ENCODE assay signal across 16 cellular contexts in genomic region chr13:44302948-44303575, GRCh38.
DNase-seq lines count a peak whose midpoint lies in the region; ATAC-seq, FAIRE-seq and TF ChIP-seq lines count a peak whose summit lies in the region.
"Had no signal": no experiment of that assay in that cellular context is flagged by ENCODE, and none has a peak within 500 bp of the region (broad histone marks: within the 10 kb centered on the region; RNA-seq: fewer than 3 reads in every experiment).

No MANE protein-coding gene starts in this region.

- no TSS peak for BruUV-seq in PC-3 (replicated peaks; lab: Mats Ljungman, UMichigan)

- H3K27me3 ChIP-seq in PC-3 (ENCODE audit: low read length): no peaks in the 10 kb centered on the region
- H3K27me3 ChIP-seq in sigmoid colon: no peaks in the 10 kb centered on the region
- no peaks in the 10 kb centered on the region for H3K27me3 ChIP-seq in mesendoderm (ENCODE audit: insufficient read depth, low read length, poor library complexity)

- FAIRE-seq in A549 (lab: Jason Lieb, UNC): no peak

- no peak overlapping the region for H4K5ac ChIP-seq in mesendoderm (ENCODE audit: low read length)

- no peak overlapping the region for H3K4me3 ChIP-seq in A549
- H3K4me3 ChIP-seq in PC-3 (ENCODE audit: low read length): no peak overlapping the region
- H3K4me3 ChIP-seq in sigmoid colon: no peak overlapping the region
- no peak overlapping the region for H3K4me3 ChIP-seq in mesendoderm (ENCODE audit: low read length)

- H2AFZ ChIP-seq in PC-3 (ENCODE audit: low read length): no peak overlapping the region

- peaks cover 7% of the 10 kb centered on the region for H3F3A ChIP-seq in PC-3 (ENCODE audit: low read length, unreplicated experiment)

- H4K20me1 ChIP-seq in PC-3 (ENCODE audit: low read length): no peaks in the 10 kb centered on the region

- no peaks in the 10 kb centered on the region for H3K79me1 ChIP-seq in mesendoderm (ENCODE audit: low read length)

- TF ChIP-seq RAD21 in A549 (conservative IDR thresholded peaks at IDR 0.05 in 1 of 2, IDR thresholded peaks at IDR 0.05 in 1 of 2): no peak

- no peak overlapping the region for H3K4me2 ChIP-seq in A549
- no peak overlapping the region for H3K4me2 ChIP-seq in PC-3 (ENCODE audit: low read length)
- H3K4me2 ChIP-seq in mesendoderm (ENCODE audit: low read length): no peak overlapping the region

- TF ChIP-seq EP300 in A549 (IDR thresholded peaks at IDR 0.05) (no peak), sigmoid colon (IDR thresholded peaks at IDR 0.05) (peak; percentile 26 to 68 (median 54))

- no peaks in the 10 kb centered on the region for H3K79me2 ChIP-seq in PC-3 (ENCODE audit: low read length)
- no peaks in the 10 kb centered on the region for H3K79me2 ChIP-seq in mesendoderm (ENCODE audit: control insufficient read depth, insufficient read depth, low read length)

- no peak overlapping the region for H2BK5ac ChIP-seq in mesendoderm (ENCODE audit: low read length)

- no peak overlapping the region for H3K4ac ChIP-seq in mesendoderm (ENCODE audit: low read depth, low read length)

- POLR2A ChIA-PET in A549 (lab: Yijun Ruan, JAX) (interaction anchor here (1.2 to 1.4 kb wide), 2 partner anchors 132 to 134 kb away, joined by 4 to 7 read pairs; no protein-coding TSS in a partner anchor), PC-3 (lab: Charles Lee; ENCODE audit: unreplicated experiment) (no interaction called here)

- WGBS in A549 (ENCODE audit: missing lambda C conversion rate): 91% methylated on average over 5 of the region's 5 CpGs
- 69 to 70% methylated on average over 5 of the region's 5 CpGs for WGBS in sigmoid colon, 2 donors
- no CpG with 5 or more reads among the region's 5 CpGs for WGBS in mesendoderm (ENCODE audit: extremely low coverage, insufficient coverage, low lambda C conversion rate)

- TF ChIP-seq CTCF in A549 (IDR thresholded peaks at IDR 0.05): no peak
- TF ChIP-seq CTCF in PC-3 (conservative IDR thresholded peaks at IDR 0.05; ENCODE audit: low read depth, low read length): no peak
- no peak for TF ChIP-seq CTCF in sigmoid colon (IDR thresholded peaks at IDR 0.05)

- no peak overlapping the region for H3K18ac ChIP-seq in mesendoderm (ENCODE audit: low read length)

- H3K36me3 ChIP-seq in PC-3 (ENCODE audit: low read depth, low read length) (no peaks in the 10 kb centered on the region), sigmoid colon (no peaks in the 10 kb centered on the region), mesendoderm (ENCODE audit: control insufficient read depth, insufficient read depth, low read length) (no peaks in the 10 kb centered on the region)

- no peak overlapping the region for H3K9ac ChIP-seq in PC-3 (ENCODE audit: low read length)
- H3K9ac ChIP-seq in mesendoderm (ENCODE audit: low read length): no peak overlapping the region

- intact Hi-C loops in PC-3 (cut with micrococcal nuclease) (loop anchor here (10.0 kb wide), 1 partner anchor 398 kb away; no protein-coding TSS in a partner anchor), sigmoid colon (cut with DNase I) (loop anchor here (2.0 to 5.0 kb wide), 3 partner anchors 69 to 161 kb away; partner anchors contain the start of gene SERP2)

- H3K9me2 ChIP-seq in PC-3 (replicated peaks; ENCODE audit: low read length): no peaks in the 10 kb centered on the region

- no peak overlapping the region for H3K56ac ChIP-seq in mesendoderm (ENCODE audit: low read length)

- no peak overlapping the region for H4K8ac ChIP-seq in mesendoderm (ENCODE audit: low read depth, low read length)

- H2BK120ac ChIP-seq in mesendoderm (ENCODE audit: low read depth, low read length): no peak overlapping the region

- no peak for TF ChIP-seq POLR2A in A549 (IDR thresholded peaks at IDR 0.05; ENCODE audit: low read length)
- TF ChIP-seq POLR2A in sigmoid colon (IDR thresholded peaks at IDR 0.05): no peak

- H3K23ac ChIP-seq in mesendoderm (ENCODE audit: low read length): no peak overlapping the region

- CTCF ChIA-PET in A549 (lab: Yijun Ruan, JAX): interaction anchor here (0.6 to 2.0 kb wide), 7 partner anchors 9 to 1027 kb away, joined by 3 to 7 read pairs (median 3); no protein-coding TSS in a partner anchor
- CTCF ChIA-PET in PC-3 (lab: Charles Lee): no interaction called here

- ATAC-seq in A549 (no peak), PC-3 (no peak), HG03469 (IDR thresholded peaks at IDR 0.05; ENCODE audit: unreplicated experiment) (no peak)
- ATAC-seq: activated CD4-positive, CD25-positive, alpha-beta regulatory T cell treated with anti-CD3 and anti-CD28 coated beads, Interleukin-2, amount 50 U/mL, for 24 hours had no signal

- no peak overlapping the region for H2BK15ac ChIP-seq in mesendoderm (replicated peaks; ENCODE audit: low read depth)

- DNase-seq in A549 (ENCODE audit: low read depth in 1 of 2, low spot score in 1 of 2) (no peak), PC-3 (no peak), fibroblast of gingiva (ENCODE audit: low read depth) (peak; percentile 67), sigmoid colon (peak; percentile 71), cerebellum (ENCODE audit: low spot score) (no peak), mesendoderm (no peak)
- no peak for DNase-seq in stimulated activated CD4-positive, alpha-beta T cell treated with anti-CD3 and anti-CD28 coated beads, Interleukin-15, amount 100 ng/mL, for 24 hours
- DNase-seq: activated CD8-positive, alpha-beta memory T cell treated with anti-CD3 and anti-CD28 coated beads, Interleukin-2, amount 50 U/mL, for 48 hours; central memory CD4-positive, alpha-beta T cell; Karpas-422; NCI-H1436 treated with DMSO at 0.1 percent for 48 hours; NCI-H524; T-helper 1 cell; trophoblast cell had no signal

- peaks cover 70% of the 10 kb centered on the region for H3K4me1 ChIP-seq in A549
- H3K4me1 ChIP-seq in PC-3 (ENCODE audit: insufficient read depth, low read length): peaks cover 77% of the 10 kb centered on the region
- peaks cover 0 to 81% (median 76%) of the 10 kb centered on the region in 4 donors for H3K4me1 ChIP-seq in sigmoid colon
- peaks cover 10% of the 10 kb centered on the region for H3K4me1 ChIP-seq in mesendoderm (ENCODE audit: control insufficient read depth, low read depth, low read length)

- H3K9me3 ChIP-seq in A549: no peaks in the 10 kb centered on the region
- H3K9me3 ChIP-seq in PC-3 (ENCODE audit: low read length): no peaks in the 10 kb centered on the region
- no peaks in the 10 kb centered on the region for H3K9me3 ChIP-seq in sigmoid colon

- H3K27ac ChIP-seq in A549: peak overlapping the region; percentile 93 to 97
- H3K27ac ChIP-seq in PC-3 (ENCODE audit: low read length): peak overlapping the region; percentile 100
- H3K27ac ChIP-seq in sigmoid colon: peak overlapping the region; percentile 76 to 90 (median 86)
- no peak overlapping the region for H3K27ac ChIP-seq in mesendoderm (ENCODE audit: low read depth, low read length)

- no peak overlapping the region for H2AK5ac ChIP-seq in mesendoderm (ENCODE audit: low read length)

TF ChIP-seq in A549, 52 proteins besides CTCF, POLR2A, EP300 and RAD21:
- TF ChIP-seq GATA3 (IDR thresholded peaks at IDR 0.05; ENCODE audit: borderline replicate concordance) (no peak), NFE2L2 (conservative IDR thresholded peaks at IDR 0.05; ENCODE audit: low read length) (no peak), ATOH8 (CRISPR knock-in tag; IDR thresholded peaks at IDR 0.05; ENCODE audit: low read depth) (no peak)
TF ChIP-seq in A549: peak in this region for 0.

Comparison
In these comparisons a context has a peak if more than half of its experiments do, and no peak if none do; other contexts are left out.
1. DNase-seq: peak in fibroblast of gingiva (single experiment) and sigmoid colon (single experiment); none in A549 (0 of 2), PC-3 (single experiment), cerebellum (single experiment), stimulated activated CD4-positive, alpha-beta T cell treated with anti-CD3 and anti-CD28 coated beads, Interleukin-15, amount 100 ng/mL, for 24 hours (single experiment) and mesendoderm (single experiment).